26 cellular contexts compared by ENCODE assay signal in the genomic region with DNA sequence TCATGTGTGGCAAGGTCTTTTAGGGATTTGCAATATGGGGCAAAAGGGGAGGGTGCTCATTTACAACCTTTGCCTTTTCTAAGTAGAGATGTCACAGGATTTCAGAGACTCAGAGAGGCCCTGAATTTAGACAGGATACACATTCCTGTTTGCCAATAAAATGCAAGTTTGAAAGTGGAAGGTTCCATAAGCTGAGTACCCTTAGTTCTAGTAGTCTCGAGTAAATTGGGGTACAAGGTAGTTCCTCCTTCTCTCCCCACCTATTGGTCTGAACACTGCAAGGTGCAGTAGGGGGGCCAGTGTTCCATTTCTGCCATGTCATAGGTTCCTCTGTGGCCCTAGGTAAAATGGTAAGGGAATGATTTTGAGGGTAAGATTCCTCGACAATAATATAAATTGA. TPM values are rescaled to one million over a fixed set of nuclear protein-coding genes. Genes with fewer than 3 reads are reported as not detected.
DNase-seq lines count a peak whose midpoint lies in the region; ATAC-seq and TF ChIP-seq lines count a peak whose summit lies in the region.
"Had no signal": no experiment of that assay in that cellular context is flagged by ENCODE, and none has a peak within 500 bp of the region (broad histone marks: within the 10 kb centered on the region; RNA-seq: fewer than 3 reads in every experiment).

No MANE protein-coding gene starts in this region.

- TF ChIP-seq EP300 in stomach (IDR thresholded peaks at IDR 0.05): no peak

- no peaks in the 10 kb centered on the region for H3K9me3 ChIP-seq in HUES64 (ENCODE audit: insufficient read depth, low read depth, low read length)
- H3K9me3 ChIP-seq in esophagus squamous epithelium: no peaks in the 10 kb centered on the region
- H3K9me3 ChIP-seq in stomach: no peaks in the 10 kb centered on the region
- H3K9me3 ChIP-seq: ascending aorta, colonic mucosa, left ventricle myocardium inferior, mucosa of descending colon, right lobe of liver had no signal

- H3K36me3 ChIP-seq in HUES64 (ENCODE audit: insufficient read depth, low read length): peaks cover 44% of the 10 kb centered on the region
- no peaks in the 10 kb centered on the region for H3K36me3 ChIP-seq in esophagus squamous epithelium
- H3K36me3 ChIP-seq in stomach: no peaks in the 10 kb centered on the region
- H3K36me3 ChIP-seq: ascending aorta, colonic mucosa, left ventricle myocardium inferior, right lobe of liver had no signal

- TF ChIP-seq POLR2A in esophagus squamous epithelium (IDR thresholded peaks at IDR 0.05) (no peak), stomach (IDR thresholded peaks at IDR 0.05) (no peak)

- no peak for ATAC-seq in HG02623 (IDR thresholded peaks at IDR 0.05; ENCODE audit: unreplicated experiment)
- ATAC-seq: activated CD8-positive, alpha-beta T cell treated with anti-CD3 and anti-CD28 coated beads for 36 hours; activated T-cell treated with anti-CD3 and anti-CD28 coated beads, Interleukin-2, amount 50 U/mL, for 4 hours; mucosa of descending colon; right lobe of liver had no signal

- no peak for TF ChIP-seq CTCF in esophagus squamous epithelium (IDR thresholded peaks at IDR 0.05)
- TF ChIP-seq CTCF in stomach (IDR thresholded peaks at IDR 0.05): no peak

- H3K4me1 ChIP-seq in HUES64 (ENCODE audit: insufficient read depth, low read length) (peaks cover 56% of the 10 kb centered on the region), esophagus squamous epithelium (peaks cover under 1 to 57% (median 9%) of the 10 kb centered on the region in 3 donors), stomach (peaks cover under 1 to 33% (median 15%) of the 10 kb centered on the region in 4 donors)
- H3K4me1 ChIP-seq: right lobe of liver had no signal

- no peak for DNase-seq in esophagus squamous epithelium (lab: John Stamatoyannopoulos, UW)
- no peak for DNase-seq in stomach
- no peak for DNase-seq in activated CD4-positive, alpha-beta T cell treated with anti-CD3 and anti-CD28 coated beads, Interleukin-2, amount 50 U/mL, for 1 hour
- DNase-seq in C1 segment of cervical spinal cord (lab: John Stamatoyannopoulos, UW): no peak
- no peak for DNase-seq in NCI-H2029 treated with DMSO at 0.1 percent for 48 hours (lab: John Stamatoyannopoulos, UW)
- DNase-seq: activated CD4-positive, CD25-positive, alpha-beta regulatory T cell; activated CD8-positive, alpha-beta T cell treated with anti-CD3 and anti-CD28 coated beads for 36 hours; activated naive CD4-positive, alpha-beta T cell treated with anti-CD3 and anti-CD28 coated beads for 36 hours; activated T-cell treated with anti-CD3 and anti-CD28 coated beads, Interleukin-2, amount 50 U/mL, for 4 hours; colonic mucosa; EL; foreskin fibroblast; GM23248; IMR-90; left ventricle myocardium inferior; MM.1S; mucosa of descending colon; NCI-H1694 treated with DMSO at 0.1 percent for 48 hours; NCI-H2227 treated with DMSO at 0.1 percent for 48 hours; occipital lobe; right lobe of liver; stimulated activated CD4-positive, alpha-beta T cell treated with anti-CD3 and anti-CD28 coated beads, Interleukin-15, amount 100 ng/mL, for 24 hours had no signal

- WGBS in HUES64: 63% methylated on average over 2 of the region's 2 CpGs
- 3 to 19% methylated on average over 2 of the region's 2 CpGs for WGBS in esophagus squamous epithelium, 2 donors
- WGBS in stomach, 5 donors: 3 to 18% (median 10%) methylated on average over 2 of the region's 2 CpGs

- intact Hi-C loops in esophagus squamous epithelium (cut with DNase I) (no loop called here), stomach (cut with DNase I; ENCODE audit: low total_unique reads) (loop anchor here (10.0 kb wide), 1 partner anchor 537 kb away; no protein-coding TSS in a partner anchor)

- H3K27me3 ChIP-seq in HUES64 (ENCODE audit: insufficient read depth, low read length): no peaks in the 10 kb centered on the region
- peaks cover 0 to 100% (median 12%) of the 10 kb centered on the region in 4 donors for H3K27me3 ChIP-seq in esophagus squamous epithelium
- peaks cover 18 to 100% (median 62%) of the 10 kb centered on the region in 3 donors for H3K27me3 ChIP-seq in stomach

- H3K27ac ChIP-seq in HUES64 (ENCODE audit: low read depth, low read length): peak overlapping the region; percentile 100
- peak overlapping the region; percentile 57 for H3K27ac ChIP-seq in angular gyrus (ENCODE audit: low read depth, low read length)
- peak overlapping the region; percentile 5 to 93 (median 90) for H3K27ac ChIP-seq in esophagus squamous epithelium
- H3K27ac ChIP-seq in stomach: peak overlapping the region; percentile 24 to 87 (median 57)
- H3K27ac ChIP-seq: ascending aorta, colonic mucosa, GM23248, left ventricle myocardium inferior, right lobe of liver had no signal

- H3K9ac ChIP-seq in HUES64 (ENCODE audit: low read depth, low read length): peak overlapping the region; percentile 95
- H3K9ac ChIP-seq: GM23248 had no signal

- H3K4me3 ChIP-seq in HUES64 (ENCODE audit: low read length) (peak overlapping the region; percentile 95), esophagus squamous epithelium (peak overlapping the region in 3 of 4 donors; percentile 60 to 68 (median 64)), stomach (peak overlapping the region in 2 of 4 donors; percentile 55 to 72)
- H3K4me3 ChIP-seq: ascending aorta, colonic mucosa, GM23248, left ventricle myocardium inferior, mucosa of descending colon, right lobe of liver had no signal

RNA-seq across cellular contexts. Expression of a gene that starts 5.8 kb away (rescaled TPM):
- polyA plus RNA-seq in HUES64 (2013, experiment 1 of 2): 174 TPM
- 191 TPM for polyA plus RNA-seq in HUES64 (2013, experiment 2 of 2)
- 10 to 100 TPM; 21.3 to 54.8 (median 43.5) TPM for total RNA-seq in esophagus squamous epithelium
- 10 to 100 TPM in 2 of 5 donors, 1 to 10 TPM in 2, not detected in 1; 4.1 to 16.5 (median 10.6) TPM for total RNA-seq in stomach
- 10 to 100 TPM in 1 of 3 donors, 1 to 10 TPM in 2; 6.1 to 26.9 (median 8.1) TPM for polyA plus RNA-seq in stomach
- total RNA-seq: activated CD8-positive, alpha-beta T cell treated with anti-CD3 and anti-CD28 coated beads for 36 hours; activated naive CD4-positive, alpha-beta T cell treated with anti-CD3 and anti-CD28 coated beads for 36 hours; GM23248; IMR-90; right lobe of liver had no signal
- polyA plus RNA-seq: GM23248, IMR-90 had no signal
